Comparison of ENCODE assay signal across 23 cellular contexts in genomic region chrX:9310596-9310995, GRCh38.
A peak's percentile ranks its signal among the peaks of the same experiment; 100 is the strongest.
DNase-seq lines count a peak whose midpoint lies in the region; ATAC-seq and TF ChIP-seq lines count a peak whose summit lies in the region.
"Had no signal": no experiment of that assay in that cellular context is flagged by ENCODE, and none has a peak within 500 bp of the region (broad histone marks: within the 10 kb centered on the region; RNA-seq: fewer than 3 reads in every experiment).

No MANE protein-coding gene starts in this region.

- no peak overlapping the region for H3K9ac ChIP-seq in PC-3 (ENCODE audit: low read length)
- H3K9ac ChIP-seq: KMS-11 had no signal

- H2AFZ ChIP-seq in PC-3 (ENCODE audit: low read length) = no peak overlapping the region

- H3K9me2 ChIP-seq in PC-3 (replicated peaks; ENCODE audit: low read length) = no peaks in the 10 kb centered on the region

- no peak for TF ChIP-seq CTCF in PC-3 (conservative IDR thresholded peaks at IDR 0.05; ENCODE audit: low read depth, low read length)
- no peak for TF ChIP-seq CTCF in fibroblast of the aortic adventitia (IDR thresholded peaks at IDR 0.05; ENCODE audit: insufficient read depth, low read length)
- TF ChIP-seq CTCF in tibial artery (IDR thresholded peaks at IDR 0.05) = no peak

- intact Hi-C loops in PC-3 (cut with micrococcal nuclease) = no loop called here
- intact Hi-C loops in tibial artery (cut with DNase I; ENCODE audit: low total_unique reads) = no loop called here

- no peaks in the 10 kb centered on the region for H3F3A ChIP-seq in PC-3 (ENCODE audit: low read length, unreplicated experiment)

- CTCF ChIA-PET in PC-3 (lab: Charles Lee) = interaction anchor here (0.6 kb wide), 1 partner anchor 152 kb away, joined by 3 read pairs; no protein-coding TSS in a partner anchor

- H3K36me3 ChIP-seq in PC-3 (ENCODE audit: low read depth, low read length) (no peaks in the 10 kb centered on the region), tibial artery (no peaks in the 10 kb centered on the region)
- H3K36me3 ChIP-seq: cardiac muscle cell, lower lobe of right lung, ovary, vagina had no signal

- H3K4me3 ChIP-seq in PC-3 (ENCODE audit: low read length) (no peak overlapping the region), fibroblast of the aortic adventitia (ENCODE audit: low read depth, low read length) (no peak overlapping the region), tibial artery (no peak overlapping the region)
- H3K4me3 ChIP-seq: cardiac muscle cell, lower lobe of right lung, ovary, vagina had no signal

- H3K9me3 ChIP-seq in PC-3 (ENCODE audit: low read length) = no peaks in the 10 kb centered on the region
- no peaks in the 10 kb centered on the region for H3K9me3 ChIP-seq in tibial artery
- H3K9me3 ChIP-seq: lower lobe of right lung, ovary, vagina had no signal

- no peaks in the 10 kb centered on the region for H3K79me2 ChIP-seq in PC-3 (ENCODE audit: low read length)

- peak; percentile 64; the same call in 1 of the 2 replicates for ATAC-seq in PC-3
- ATAC-seq: activated CD8-positive, alpha-beta T cell treated with anti-CD3 and anti-CD28 coated beads, Interleukin-2, amount 10 ng/mL, durations not matched to agents 7 days and 5 days; activated naive CD4-positive, alpha-beta T cell treated with anti-CD3 and anti-CD28 coated beads, Interleukin-2, amount 50 U/mL, for 72 hours; lower lobe of right lung had no signal

- DNase-seq in ELF-1 (ENCODE audit: low read depth, low spot score) = peak; percentile 13
- peak; percentile 63 for DNase-seq in PC-3
- DNase-seq in fibroblast of the aortic adventitia (ENCODE audit: low read depth) = peak; percentile 19
- no peak for DNase-seq in tibial artery
- DNase-seq in activated effector memory CD4-positive, alpha-beta T cell treated with Interleukin-2 at 50 U/mL for 16 hours = no peak
- no peak for DNase-seq in OCI-M1 (lab: John Stamatoyannopoulos, UW)
- DNase-seq in NCI-H1436 (lab: John Stamatoyannopoulos, UW) = no peak
- DNase-seq: activated B cell treated with CpG ODN at 0.5 μM for 24 hours; activated CD8-positive, alpha-beta T cell treated with anti-CD3 and anti-CD28 coated beads, Interleukin-2, amount 10 ng/mL, durations not matched to agents 7 days and 5 days; activated T-cell treated with anti-CD3 and anti-CD28 coated beads, Interleukin-2, amount 50 U/mL, for 48 hours; DMS153; H9; lower lobe of right lung; NCI-H1092 treated with DMSO at 0.1 percent for 48 hours; NCI-H526; ovary; stimulated activated CD4-positive, alpha-beta T cell treated with anti-CD3 and anti-CD28 coated beads, Interleukin-4, amount 100 ng/mL, for 1 hour had no signal

- H3K27me3 ChIP-seq in PC-3 (ENCODE audit: low read length) (no peaks in the 10 kb centered on the region), tibial artery (no peaks in the 10 kb centered on the region)
- H3K27me3 ChIP-seq: cardiac muscle cell, ovary, vagina had no signal

- H3K4me2 ChIP-seq in PC-3 (ENCODE audit: low read length) = no peak overlapping the region
- H3K4me2 ChIP-seq: KMS-11 had no signal

- H4K20me1 ChIP-seq in PC-3 (ENCODE audit: low read length) = no peaks in the 10 kb centered on the region

- POLR2A ChIA-PET in PC-3 (lab: Charles Lee; ENCODE audit: unreplicated experiment) = no interaction called here

- BruUV-seq in PC-3 (replicated peaks; lab: Mats Ljungman, UMichigan) = no TSS peak

- H3K27ac ChIP-seq in PC-3 (ENCODE audit: low read length) = 0 out of 2 replicates have a peak overlapping the region, but pooled peaks have one; percentile 25
- peak overlapping the region; percentile 28 to 51 for H3K27ac ChIP-seq in tibial artery
- H3K27ac ChIP-seq: C4-2B, cardiac muscle cell, epithelial cell of prostate, KMS-11, lower lobe of right lung, ovary, vagina had no signal

- H3K4me1 ChIP-seq in PC-3 (ENCODE audit: insufficient read depth, low read length) = 0 out of 2 replicates have a peak, but pooled peaks cover 3% of the 10 kb centered on the region
- H3K4me1 ChIP-seq in tibial artery = peaks cover 0 to 16% (median 0%) of the 10 kb centered on the region in 4 donors
- H3K4me1 ChIP-seq: lower lobe of right lung, vagina had no signal

Comparison
In these comparisons a context has a peak if more than half of its experiments do, and no peak if none do; other contexts are left out.
1. DNase-seq: peak in ELF-1 (single experiment), PC-3 (single experiment) and fibroblast of the aortic adventitia (single experiment); none in tibial artery (0 of 2), activated effector memory CD4-positive, alpha-beta T cell treated with Interleukin-2 at 50 U/mL for 16 hours (single experiment), OCI-M1 (single experiment) and NCI-H1436 (single experiment).